33 cellular contexts compared by ENCODE assay signal in genomic region chr4:156459584-156459983, GRCh38.
"Had no signal": no experiment of that assay in that cellular context is flagged by ENCODE, and none has a peak within 500 bp of the region (broad histone marks: within the 10 kb centered on the region; RNA-seq: fewer than 3 reads in every experiment).

No MANE protein-coding gene starts in this region.

- H3K27me3 ChIP-seq: adrenal gland, body of pancreas, brain microvascular endothelial cell, breast epithelium had no signal

- H3K27ac ChIP-seq: adrenal gland, body of pancreas, brain microvascular endothelial cell, breast epithelium, VCaP had no signal

- FAIRE-seq: astrocyte, TTC549 had no signal

- H3K36me3 ChIP-seq: adrenal gland, brain microvascular endothelial cell, breast epithelium had no signal

- DNase-seq: activated B cell treated with CpG ODN at 0.5 μM for 24 hours; activated CD4-positive, alpha-beta memory T cell treated with anti-CD3 and anti-CD28 coated beads for 36 hours; activated CD4-positive, alpha-beta T cell treated with anti-CD3 and anti-CD28 coated beads for 4 hours; activated CD4-positive, alpha-beta T cell treated with anti-CD3 and anti-CD28 coated beads, Interleukin-2, amount 10 ng/mL, durations not matched to agents 24 days and 14 days; activated CD4-positive, alpha-beta T cell treated with anti-CD3 and anti-CD28 coated beads, Interleukin-2, amount 50 U/mL, for 1 hour; activated CD4-positive, alpha-beta T cell treated with anti-CD3 and anti-CD28 coated beads, Interleukin-2, amount 50 U/mL, for 4 hours; activated CD4-positive, CD25-positive, alpha-beta regulatory T cell treated with anti-CD3 and anti-CD28 coated beads, Interleukin-2, amount 50 U/mL, for 72 hours; activated CD8-positive, alpha-beta memory T cell treated with anti-CD3 and anti-CD28 coated beads, Interleukin-2, amount 50 U/mL, for 4 hours; activated CD8-positive, alpha-beta T cell treated with anti-CD3 and anti-CD28 coated beads for 36 hours; activated effector memory CD4-positive, alpha-beta T cell treated with anti-CD3 and anti-CD28 coated beads, Interleukin-2, amount 50 U/mL, for 16 hours; activated gamma-delta T cell treated with Interleukin-2 at 50 U/mL for 16 hours; activated naive CD4-positive, alpha-beta T cell; activated naive CD4-positive, alpha-beta T cell treated with anti-CD3 and anti-CD28 coated beads for 36 hours; activated naive CD4-positive, alpha-beta T cell treated with anti-CD3 and anti-CD28 coated beads, Interleukin-2, amount 50 U/mL, for 16 hours; activated naive CD8-positive, alpha-beta T cell treated with anti-CD3 and anti-CD28 coated beads for 36 hours; activated T-cell treated with anti-CD3 and anti-CD28 coated beads for 4 hours; activated T-cell treated with anti-CD3 and anti-CD28 coated beads, Interleukin-2, amount 50 U/mL, for 1 hour; activated T-cell treated with anti-CD3 and anti-CD28 coated beads, Interleukin-2, amount 50 U/mL, for 4 hours; activated T-cell treated with anti-CD3 and anti-CD28 coated beads, Interleukin-2, amount 50 U/mL, for 72 hours; adrenal gland; amniotic stem cell; aorta; body of pancreas; brain microvascular endothelial cell; central memory CD4-positive, alpha-beta T cell; T-helper 2 cell; T-helper 9 cell had no signal

- H3K4me3 ChIP-seq: adrenal gland, body of pancreas, breast epithelium had no signal

- H3K9me3 ChIP-seq: adrenal gland, body of pancreas, breast epithelium had no signal

- ATAC-seq: activated CD8-positive, alpha-beta T cell treated with anti-CD3 and anti-CD28 coated beads for 36 hours; activated naive CD4-positive, alpha-beta T cell treated with anti-CD3 and anti-CD28 coated beads, Interleukin-2, amount 50 U/mL, for 72 hours; activated T-cell treated with anti-CD3 and anti-CD28 coated beads, Interleukin-2, amount 50 U/mL, for 4 hours; activated T-cell treated with anti-CD3 and anti-CD28 coated beads, Interleukin-2, amount 50 U/mL, for 72 hours; activated T-helper 17 cell treated with anti-CD3 and anti-CD28 coated beads, Interleukin-2, amount 50 U/mL, for 72 hours; body of pancreas had no signal

- H3K4me1 ChIP-seq: adrenal gland, body of pancreas, breast epithelium had no signal
